Comparison of ENCODE assay signal across 20 cellular contexts in genomic region chr11:101008961-101009684, GRCh38.
A peak's percentile ranks its signal among the peaks of the same experiment; 100 is the strongest.
DNase-seq lines count a peak whose midpoint lies in the region; ATAC-seq and TF ChIP-seq lines count a peak whose summit lies in the region.
"Had no signal": no experiment of that assay in that cellular context is flagged by ENCODE, and none has a peak within 500 bp of the region (broad histone marks: within the 10 kb centered on the region; RNA-seq: fewer than 3 reads in every experiment).

No MANE protein-coding gene starts in this region.

- no peak for TF ChIP-seq CTCF in lung (IDR thresholded peaks at IDR 0.05; ENCODE audit: control extremely low read depth, extremely low read depth)

- DNase-seq in CD1c-positive myeloid dendritic cell (ENCODE audit: extremely low spot score) (peak; percentile 55), MV-4-11 (lab: John Stamatoyannopoulos, UW) (peak; percentile 65), OCI-M1 (lab: John Stamatoyannopoulos, UW) (peak; percentile 64), lung (ENCODE audit: low spot score) (no peak), LoVo (ENCODE audit: low spot score) (no peak), HK-2 (ENCODE audit: unreplicated experiment) (no peak), H4 (ENCODE audit: low spot score) (no peak)
- DNase-seq: C1 segment of cervical spinal cord; DMS 273 treated with DMSO at 0.1 percent for 48 hours; EL; GOT3; MG63; NCI-H1417; NCI-H1930; NCI-H69; NK-92 treated with Interleukin-12 subunit alpha and Interleukin-12 subunit beta, amount 100 ng/mL, for 24 hours; Peyer's patch; SK-N-SH had no signal

- H3K4me1 ChIP-seq in lung (ENCODE audit: control insufficient read depth in 2 of 2, insufficient read depth in 2 of 2, low read length in 2 of 2): no peaks in the 10 kb centered on the region
- H3K4me1 ChIP-seq: Peyer's patch had no signal

- peak; percentile 11 for ATAC-seq in lung (ENCODE audit: insufficient read depth, low FRiP score)
- ATAC-seq in HG02885 (IDR thresholded peaks at IDR 0.05; ENCODE audit: poor library complexity, unreplicated experiment): no peak
- ATAC-seq: Right ventricle myocardium inferior had no signal

- H3K27me3 ChIP-seq in lung (ENCODE audit: control insufficient read depth, insufficient read depth): no peaks in the 10 kb centered on the region
- H3K27me3 ChIP-seq: MG63, Peyer's patch had no signal

- H3K9me3 ChIP-seq in lung (ENCODE audit: control insufficient read depth in 2 of 2, insufficient read depth in 1 of 2, low read length in 1 of 2): no peaks in the 10 kb centered on the region
- H3K9me3 ChIP-seq: MG63, Peyer's patch, SK-N-SH had no signal

- H3K4me3 ChIP-seq in lung: no peak overlapping the region
- H3K4me3 ChIP-seq: MG63, Peyer's patch had no signal

- H3K27ac ChIP-seq in lung (ENCODE audit: low read depth in 1 of 2, low read length in 1 of 2): no peak overlapping the region
- H3K27ac ChIP-seq: Peyer's patch had no signal

- no peaks in the 10 kb centered on the region for H3K36me3 ChIP-seq in lung (ENCODE audit: control insufficient read depth in 2 of 2, insufficient read depth in 2 of 2, low read length in 2 of 2)
- H3K36me3 ChIP-seq: MG63, Peyer's patch had no signal

- 54 to 75% methylated on average over 1 of the region's 1 CpG for WGBS in lung, 2 donors

Comparison
In these comparisons a context has a peak if more than half of its experiments do, and no peak if none do; other contexts are left out.
1. DNase-seq: peak in CD1c-positive myeloid dendritic cell (single experiment), MV-4-11 (single experiment) and OCI-M1 (single experiment); none in lung (single experiment), LoVo (single experiment), HK-2 (single experiment) and H4 (single experiment).